In the genomic region with DNA sequence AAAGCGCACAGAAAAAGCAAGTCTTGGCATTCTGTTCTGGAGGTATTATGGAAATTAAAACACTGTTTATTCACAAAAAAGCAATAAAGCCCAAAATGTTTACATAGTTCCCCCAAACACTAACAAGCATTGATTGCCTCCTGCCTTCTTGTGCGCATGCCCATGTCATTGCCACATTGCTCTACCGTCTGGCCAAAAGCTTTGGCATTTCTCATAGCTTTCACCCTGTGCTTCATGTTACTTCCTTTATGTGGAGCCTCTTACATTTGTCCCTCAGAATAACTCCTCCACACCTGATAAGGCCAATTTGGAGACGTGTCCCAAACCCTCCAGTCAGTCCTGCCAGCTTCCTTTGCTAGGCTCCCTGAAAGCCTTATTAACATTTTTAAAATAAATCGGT, we compare ENCODE assay signal across 10 cellular contexts.
"Had no signal": no experiment of that assay in that cellular context is flagged by ENCODE, and none has a peak within 500 bp of the region (broad histone marks: within the 10 kb centered on the region; RNA-seq: fewer than 3 reads in every experiment).

No MANE protein-coding gene starts in this region.

- H3K27me3 Mint-ChIP-seq: IgD-negative memory B cell had no signal

- H3K4me3 Mint-ChIP-seq: H9, IgD-negative memory B cell had no signal

- H3K9ac ChIP-seq: GM23248, KMS-11 had no signal

- H3K4me3 ChIP-seq: GM23248 had no signal

- DNase-seq: GM23248, GOT3, H9, HCEC 1CT, KBM-7 had no signal

- H3K4me2 ChIP-seq: KMS-11 had no signal

- H3K36me3 Mint-ChIP-seq: IgD-negative memory B cell had no signal

- FAIRE-seq: H54, HTR-8/SVneo had no signal

- H2AFZ ChIP-seq: GM23248 had no signal

- H3K27ac ChIP-seq: GM23248, HL-60, KMS-11 had no signal

- H3K4me1 Mint-ChIP-seq: H9, IgD-negative memory B cell had no signal

- H3K27ac Mint-ChIP-seq: H9, IgD-negative memory B cell had no signal
